14 cellular contexts compared by ENCODE assay signal in genomic region chr1:33893147-33893830, GRCh38. TPM values are rescaled to one million over a fixed set of nuclear protein-coding genes. Genes with fewer than 3 reads are reported as not detected.
DNase-seq lines count a peak whose midpoint lies in the region; ATAC-seq and TF ChIP-seq lines count a peak whose summit lies in the region.
"Had no signal": no experiment of that assay in that cellular context is flagged by ENCODE, and none has a peak within 500 bp of the region (broad histone marks: within the 10 kb centered on the region; RNA-seq: fewer than 3 reads in every experiment).

No MANE protein-coding gene starts in this region.

- H3K27me3 ChIP-seq in NT2/D1 (ENCODE audit: insufficient read depth, insufficient read length) (no peaks in the 10 kb centered on the region), tibial artery (no peaks in the 10 kb centered on the region)

- no peak for ATAC-seq in GM21526 (IDR thresholded peaks at IDR 0.05; ENCODE audit: low FRiP score, unreplicated experiment)

- H3K4me1 ChIP-seq in NT2/D1 (ENCODE audit: insufficient read depth, insufficient read length) (peaks cover 3% of the 10 kb centered on the region), mesodermal cell (ENCODE audit: control insufficient read depth, insufficient read depth, low read length, poor library complexity, severe bottlenecking) (no peaks in the 10 kb centered on the region), tibial artery (peaks cover 0 to 32% (median 19%) of the 10 kb centered on the region in 4 donors)

- WGBS in mesodermal cell (ENCODE audit: insufficient coverage in 2 of 2), 2 experiments = 76 to 83% methylated on average over 1 to 2 of the region's 3 CpGs

- H3K27ac ChIP-seq in mesodermal cell (ENCODE audit: low read depth, low read length, severe bottlenecking) (peak overlapping the region; percentile 2), tibial artery (peak overlapping the region; percentile 73 to 76)
- H3K27ac ChIP-seq: SK-N-MC, WERI-Rb-1 had no signal

- no peak for TF ChIP-seq CTCF in fibroblast of pulmonary artery (IDR thresholded peaks at IDR 0.05; ENCODE audit: low read length, missing control alignments)
- TF ChIP-seq CTCF in tibial artery (IDR thresholded peaks at IDR 0.05) = no peak

- H3K9me3 ChIP-seq in NT2/D1 (ENCODE audit: insufficient read depth, low read length) (no peaks in the 10 kb centered on the region), mesodermal cell (ENCODE audit: control insufficient read depth, low read length) (no peaks in the 10 kb centered on the region), tibial artery (no peaks in the 10 kb centered on the region)

- H3K9ac ChIP-seq in NT2/D1 (ENCODE audit: insufficient read length, low read depth) = no peak overlapping the region

- H3K4me3 ChIP-seq in NT2/D1 (ENCODE audit: insufficient read length, low read depth) (no peak overlapping the region), fibroblast of pulmonary artery (replicated peaks; ENCODE audit: low read depth, low read length) (no peak overlapping the region), mesodermal cell (ENCODE audit: extremely low read depth, insufficient read depth, low read length, poor library complexity, severe bottlenecking) (no peak overlapping the region), tibial artery (no peak overlapping the region)
- H3K4me3 ChIP-seq: SK-N-MC had no signal

- DNase-seq in NT2/D1 (ENCODE audit: low read depth, low spot score) = peak; percentile 11
- peak; percentile 5 for DNase-seq in fibroblast of pulmonary artery (ENCODE audit: low read depth)
- peak in 1 of 2 donors; percentile 32 for DNase-seq in tibial artery
- no peak for DNase-seq in posterior cingulate gyrus
- DNase-seq in NCI-H2029 treated with DMSO at 0.1 percent for 48 hours (lab: John Stamatoyannopoulos, UW) = no peak
- no peak for DNase-seq in GF-D8 (lab: John Stamatoyannopoulos, UW)
- DNase-seq: COR-L47, endodermal cell, KBM-7, NCI-H187, WERI-Rb-1 had no signal

- intact Hi-C loops in tibial artery (cut with DNase I; ENCODE audit: low total_unique reads) = no loop called here
- intact Hi-C loops in posterior cingulate gyrus (cut with DNase I) = no loop called here

- H3K36me3 ChIP-seq in NT2/D1 (ENCODE audit: insufficient read depth, insufficient read length, low read length) (no peaks in the 10 kb centered on the region), mesodermal cell (ENCODE audit: control insufficient read depth, insufficient read depth, low read length) (no peaks in the 10 kb centered on the region), tibial artery (no peaks in the 10 kb centered on the region)
- H3K36me3 ChIP-seq: WERI-Rb-1 had no signal

RNA-seq across cellular contexts. Expression of gene HMGB4, which starts 29.4 kb away (rescaled TPM):
- polyA plus RNA-seq in mesodermal cell (2013, experiment 1 of 2) = not detected
- polyA plus RNA-seq in mesodermal cell (2013, experiment 2 of 2) = not detected

Comparison
In these comparisons a context has a peak if more than half of its experiments do, and no peak if none do; other contexts are left out.
1. DNase-seq: peak in NT2/D1 (single experiment) and fibroblast of pulmonary artery (single experiment); none in posterior cingulate gyrus (0 of 10), NCI-H2029 treated with DMSO at 0.1 percent for 48 hours (single experiment) and GF-D8 (single experiment).